ENCODE assay signal across 22 cellular contexts in genomic region chr11:10522921-10523320, GRCh38. TPM values are rescaled to one million over a fixed set of nuclear protein-coding genes. Genes with fewer than 3 reads are reported as not detected.
DNase-seq lines count a peak whose midpoint lies in the region; TF ChIP-seq lines count a peak whose summit lies in the region.
"Had no signal": no experiment of that assay in that cellular context is flagged by ENCODE, and none has a peak within 500 bp of the region (broad histone marks: within the 10 kb centered on the region; RNA-seq: fewer than 3 reads in every experiment).

No MANE protein-coding gene starts in this region.

- POLR2A ChIA-PET in MCF 10A (lab: Yijun Ruan, JAX) = interaction anchor here (0.7 to 1.4 kb wide), 6 partner anchors 11 to 72 kb away, joined by 3 to 12 read pairs (median 4); partner anchors contain the start of gene RNF141

- H3K4me3 ChIP-seq in mammary epithelial cell (replicated peaks in 1 of 3; ENCODE audit: insufficient read depth in 1 of 3, low read depth in 2 of 3, low read length in 3 of 3) (no peak overlapping the region), esophagus (ENCODE audit: low read depth in 1 of 2, low read length in 2 of 2) (no peak overlapping the region), prostate gland (no peak overlapping the region)
- H3K4me3 ChIP-seq: GM12878, right lobe of liver, stomach had no signal

- H3K9ac ChIP-seq in mammary epithelial cell (ENCODE audit: insufficient read depth, low read length) = no peak overlapping the region

- peaks cover 35% of the 10 kb centered on the region for H3K36me3 Mint-ChIP-seq in MCF 10A (ENCODE audit: insufficient read depth, unreplicated experiment)

- in situ Hi-C loops in mammary epithelial cell (cut with MboI; ENCODE audit: low sequenced_read_pairs in 2 of 2) = loop anchor here in 1 of 2 donors (10.0 kb wide), 2 partner anchors 118 to 132 kb away; no protein-coding TSS in a partner anchor

- dilution Hi-C loops in mammary epithelial cell (cut with HindIII; ENCODE audit: low sequenced_read_pairs) = no loop called here

- H3K27me3 ChIP-seq in mammary epithelial cell (ENCODE audit: insufficient read depth, low read length) (no peaks in the 10 kb centered on the region), esophagus (ENCODE audit: control insufficient read depth in 1 of 2, insufficient read depth in 2 of 2, low read length in 2 of 2) (no peaks in the 10 kb centered on the region), prostate gland (replicated peaks; ENCODE audit: insufficient read depth) (no peaks in the 10 kb centered on the region)
- H3K27me3 ChIP-seq: right lobe of liver, stomach had no signal

- no peak for TF ChIP-seq POLR2A in prostate gland (IDR thresholded peaks at IDR 0.05)

- H3K79me2 ChIP-seq in mammary epithelial cell (ENCODE audit: insufficient read depth, low read length) = no peaks in the 10 kb centered on the region

- DNase-seq in mammary epithelial cell (peak; percentile 78), MCF 10A (ENCODE audit: unreplicated experiment) (no peak), prostate gland (ENCODE audit: low spot score) (peak; percentile 91), NCI-H2081 (lab: John Stamatoyannopoulos, UW) (no peak), NCI-H2196 (lab: John Stamatoyannopoulos, UW; ENCODE audit: unreplicated experiment) (no peak), DMS79 treated with DMSO at 0.1 percent for 48 hours (lab: John Stamatoyannopoulos, UW) (no peak), OCI-M2 (lab: John Stamatoyannopoulos, UW; ENCODE audit: unreplicated experiment) (no peak)
- DNase-seq: activated CD4-positive, alpha-beta T cell treated with anti-CD3 and anti-CD28 coated beads, Interleukin-2, amount 50 U/mL, for 1 hour; activated CD8-positive, alpha-beta memory T cell treated with anti-CD3 and anti-CD28 coated beads, Interleukin-2, amount 50 U/mL, for 48 hours; activated naive CD4-positive, alpha-beta T cell; DMS 273 treated with DMSO at 0.1 percent for 48 hours; GF-D8; HFFc6; NCI-H1436 treated with DMSO at 0.1 percent for 48 hours; NCI-H446; right lobe of liver; stimulated activated CD4-positive, alpha-beta T cell treated with anti-CD3 and anti-CD28 coated beads, Interleukin-2, amount 100 ng/mL, for 48 hours; stomach; SW 1271 had no signal

- peak overlapping the region; percentile 30 for H3K27ac ChIP-seq in mammary epithelial cell (ENCODE audit: insufficient read depth, low read depth, low read length)
- peak overlapping the region; percentile 57 to 59 for H3K27ac ChIP-seq in esophagus (ENCODE audit: low read depth in 2 of 2, low read length in 1 of 2)
- peak overlapping the region; percentile 66 for H3K27ac ChIP-seq in prostate gland
- H3K27ac ChIP-seq: right lobe of liver had no signal

- no peak overlapping the region for H3K27ac Mint-ChIP-seq in MCF 10A (ENCODE audit: low read depth, unreplicated experiment)

- no peak overlapping the region for H3K4me2 ChIP-seq in mammary epithelial cell (ENCODE audit: insufficient read depth, low read depth, low read length)

- no peaks in the 10 kb centered on the region for H4K20me1 ChIP-seq in mammary epithelial cell (ENCODE audit: insufficient read depth, low read length)

- WGBS in mammary epithelial cell (ENCODE audit: low coverage, missing lambda C conversion rate) = 17% methylated on average over 2 of the region's 2 CpGs
- 39 to 55% methylated on average over 2 of the region's 2 CpGs for WGBS in esophagus, 2 donors
- WGBS in prostate gland = 10% methylated on average over 2 of the region's 2 CpGs

- H3K4me1 ChIP-seq in mammary epithelial cell (ENCODE audit: insufficient read depth, low read length) (peaks cover 27% of the 10 kb centered on the region), esophagus (ENCODE audit: control insufficient read depth in 2 of 2, insufficient read depth in 2 of 2, low read length in 1 of 2) (peaks cover 0 to 2% of the 10 kb centered on the region in 2 donors), prostate gland (replicated peaks) (peaks cover 12% of the 10 kb centered on the region)
- H3K4me1 ChIP-seq: right lobe of liver had no signal

- CTCF ChIA-PET in mammary epithelial cell (lab: Charles Lee; ENCODE audit: low non-redundant PET) = no interaction called here
- CTCF ChIA-PET in MCF 10A (lab: Yijun Ruan, JAX) = interaction anchor here (0.5 to 1.2 kb wide), 3 partner anchors 17 to 131 kb away, joined by 3 to 6 read pairs (median 4); partner anchors contain the start of gene RNF141

- no peak overlapping the region for H2AFZ ChIP-seq in mammary epithelial cell (ENCODE audit: low read depth, low read length)

- H3K4me1 Mint-ChIP-seq in MCF 10A (ENCODE audit: insufficient read depth, unreplicated experiment) = peaks cover 30% of the 10 kb centered on the region

- peaks cover 2% of the 10 kb centered on the region for H3K36me3 ChIP-seq in mammary epithelial cell (ENCODE audit: insufficient read depth, low read length)
- H3K36me3 ChIP-seq in esophagus (ENCODE audit: control insufficient read depth in 2 of 2, insufficient read depth in 2 of 2, low read length in 1 of 2) = no peaks in the 10 kb centered on the region
- no peaks in the 10 kb centered on the region for H3K36me3 ChIP-seq in prostate gland

- H3K4me3 Mint-ChIP-seq in MCF 10A (ENCODE audit: unreplicated experiment) = no peak overlapping the region
- H3K4me3 Mint-ChIP-seq: HFFc6 had no signal

- no peaks in the 10 kb centered on the region for H3K27me3 Mint-ChIP-seq in MCF 10A (ENCODE audit: insufficient read depth, unreplicated experiment)

- BruUV-seq in mammary epithelial cell (replicated peaks; lab: Mats Ljungman, UMichigan) (no TSS peak), MCF 10A (replicated peaks; lab: Mats Ljungman, UMichigan) (no TSS peak)

- TF ChIP-seq CTCF in mammary epithelial cell (conservative IDR thresholded peaks at IDR 0.05 in 1 of 2, IDR thresholded peaks at IDR 0.05 in 1 of 2; ENCODE audit: extremely low read depth in 1 of 2, insufficient read depth in 1 of 2, low read depth in 1 of 2, low read length in 2 of 2) = no peak
- no peak for TF ChIP-seq CTCF in MCF 10A (IDR thresholded peaks at IDR 0.05; ENCODE audit: unreplicated experiment)
- no peak for TF ChIP-seq CTCF in prostate gland (IDR thresholded peaks at IDR 0.05)

- no peaks in the 10 kb centered on the region for H3K9me3 Mint-ChIP-seq in MCF 10A (ENCODE audit: unreplicated experiment)
- H3K9me3 Mint-ChIP-seq: HFFc6 had no signal

- H3K9me3 ChIP-seq in mammary epithelial cell (replicated peaks; ENCODE audit: insufficient read depth, low read length) = no peaks in the 10 kb centered on the region
- no peaks in the 10 kb centered on the region for H3K9me3 ChIP-seq in esophagus (ENCODE audit: control insufficient read depth in 2 of 2, insufficient read depth in 1 of 2, low read depth in 1 of 2, low read length in 1 of 2)
- H3K9me3 ChIP-seq in prostate gland = no peaks in the 10 kb centered on the region
- H3K9me3 ChIP-seq: right lobe of liver, stomach had no signal

- intact Hi-C loops in mammary epithelial cell (cut with micrococcal nuclease) (loop anchor here (10.0 kb wide), 1 partner anchor 768 kb away; no protein-coding TSS in a partner anchor), MCF 10A (cut with micrococcal nuclease) (no loop called here), prostate gland (cut with DNase I) (no loop called here)

RNA-seq across cellular contexts. Expression of gene RNF141, which starts 18.1 kb away (rescaled TPM):
- total RNA-seq in mammary epithelial cell = 10 to 100 TPM; 45.7 to 58.2 TPM
- polyA plus RNA-seq in mammary epithelial cell = 16.2 TPM
- 9.1 TPM for polyA minus RNA-seq in mammary epithelial cell
- total RNA-seq in MCF 10A (2022) = 28.4 and 41.8 TPM in 2 replicates
- 10 to 100 TPM; 19.6 to 32.6 TPM for polyA plus RNA-seq in esophagus
- total RNA-seq in prostate gland = 10 to 100 TPM; 52.9 to 66.2 TPM

RNA-seq across cellular contexts. Expression of gene LYVE1, which starts 45.5 kb away (rescaled TPM):
- not detected for total RNA-seq in mammary epithelial cell
- polyA plus RNA-seq in mammary epithelial cell = not detected
- polyA minus RNA-seq in mammary epithelial cell = not detected
- not detected in 2 replicates for total RNA-seq in MCF 10A (2022)
- 1 to 10 TPM; 4.1 to 6.2 TPM for polyA plus RNA-seq in esophagus
- 1 to 10 TPM; 2.5 to 9.8 TPM for total RNA-seq in prostate gland
- total RNA-seq: A172 had no signal
- polyA plus RNA-seq: GM12878 had no signal

Comparison
In these comparisons a context has a peak if more than half of its experiments do, and no peak if none do; other contexts are left out.
1. DNase-seq: peak in mammary epithelial cell (single experiment) and prostate gland (single experiment); none in MCF 10A (single experiment), NCI-H2081 (0 of 2), NCI-H2196 (single experiment), DMS79 treated with DMSO at 0.1 percent for 48 hours (single experiment) and OCI-M2 (single experiment).
2. Peak in every context shown above with its lines, with median percentiles within 50 percentile points of each other: H3K27ac ChIP-seq.